In the genomic region with DNA sequence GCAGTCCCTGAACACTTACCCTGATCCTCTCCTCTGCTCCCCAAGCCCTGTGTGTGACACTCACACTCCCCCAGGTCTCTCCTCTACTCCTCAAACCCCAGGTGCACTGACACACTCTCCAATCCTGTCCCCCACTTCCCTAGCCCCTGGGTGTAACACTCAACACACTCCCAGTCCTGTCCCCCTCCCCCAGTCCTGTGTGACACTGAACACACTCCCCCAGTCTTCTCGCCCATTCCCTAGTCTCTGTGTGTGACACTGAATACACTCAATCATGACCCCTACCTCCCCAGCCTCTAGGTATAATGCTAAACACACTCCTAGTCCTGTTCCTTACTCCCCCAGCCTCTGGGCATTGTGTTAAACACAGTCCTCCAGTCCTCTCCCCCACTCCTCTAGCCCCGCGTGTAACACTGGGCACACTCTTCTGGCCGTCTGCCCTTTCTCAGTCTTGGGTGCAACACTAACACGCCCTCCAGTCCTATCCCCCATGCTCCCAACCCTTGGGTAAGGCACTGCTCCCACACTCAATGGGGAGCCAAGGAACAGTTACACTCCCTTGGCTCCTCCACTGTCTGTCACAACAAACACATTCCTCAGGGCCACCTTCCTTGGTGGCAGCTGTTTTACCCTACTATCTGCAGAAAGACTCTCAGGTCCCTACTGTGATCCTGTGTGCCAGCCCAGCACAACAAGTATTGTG, we compare ENCODE assay signal across 14 cellular contexts.
A peak's percentile ranks its signal among the peaks of the same experiment; 100 is the strongest.
DNase-seq lines count a peak whose midpoint lies in the region; ATAC-seq, FAIRE-seq and TF ChIP-seq lines count a peak whose summit lies in the region.
"Had no signal": no experiment of that assay in that cellular context is flagged by ENCODE, and none has a peak within 500 bp of the region (broad histone marks: within the 10 kb centered on the region; RNA-seq: fewer than 3 reads in every experiment).

No MANE protein-coding gene starts in this region.

- no peaks in the 10 kb centered on the region; the same call in 1 of the 2 replicates for H3K4me1 ChIP-seq in GM12878 (ENCODE audit: control insufficient read depth, insufficient read depth, low read length)
- H3K4me1 ChIP-seq in mesenchymal stem cell (ENCODE audit: control insufficient read depth, insufficient read depth, low read depth, low read length), result peaks cover 35% of the 10 kb centered on the region
- H3K4me1 ChIP-seq in smooth muscle cell (ENCODE audit: low read depth), result peaks cover 37% of the 10 kb centered on the region

- no TSS peak for BruUV-seq in Calu3 (replicated peaks; lab: Mats Ljungman, UMichigan)
- no TSS peak for BruUV-seq in GM12878 (replicated peaks; lab: Mats Ljungman, UMichigan)

- no peak overlapping the region for H4K8ac ChIP-seq in mesenchymal stem cell (ENCODE audit: low read length)

- H2BK120ac ChIP-seq in mesenchymal stem cell (ENCODE audit: low read depth, low read length), result no peak overlapping the region

- POLR2A ChIA-PET in GM12878 (lab: Charles Lee), result no interaction called here

- DNase-seq in Calu3 (no peak), GM12878 (ENCODE audit: low read depth, low spot score) (no peak), mesenchymal stem cell (no peak), smooth muscle cell (lab: John Stamatoyannopoulos, UW; ENCODE audit: unreplicated experiment) (no peak), NCI-H2227 treated with DMSO at 0.1 percent for 48 hours (lab: John Stamatoyannopoulos, UW) (no peak), pons (ENCODE audit: low spot score) (no peak)
- DNase-seq: BE2C; MM.1S; naive B cell; stimulated activated CD4-positive, alpha-beta T cell treated with anti-CD3 and anti-CD28 coated beads, Interleukin-15, amount 100 ng/mL, for 24 hours had no signal

- H2AFZ ChIP-seq in GM12878 (ENCODE audit: control insufficient read depth, low read depth, low read length) (no peak overlapping the region), mesenchymal stem cell (ENCODE audit: low read depth, low read length) (no peak overlapping the region), smooth muscle cell (ENCODE audit: low read depth) (no peak overlapping the region)
- H2AFZ ChIP-seq: GM23338 had no signal

- no peak overlapping the region for H3K4me3 Mint-ChIP-seq in Calu3 (ENCODE audit: low read depth, unreplicated experiment)
- H3K4me3 Mint-ChIP-seq: GM23338, naive B cell had no signal

- H3K27ac Mint-ChIP-seq in Calu3 (ENCODE audit: unreplicated experiment), result peak overlapping the region; percentile 19

- intact Hi-C loops in Calu3 (cut with micrococcal nuclease; ENCODE audit: unreplicated experiment) (no loop called here), GM12878 (cut with micrococcal nuclease; ENCODE audit: unreplicated experiment) (no loop called here)

- CTCF ChIA-PET in Calu3 (lab: Charles Lee), result no interaction called here
- CTCF ChIA-PET in GM12878 (lab: Yijun Ruan, JAX), result no interaction called here

- no peaks in the 10 kb centered on the region for H3K79me1 ChIP-seq in mesenchymal stem cell (replicated peaks; ENCODE audit: low read length, poor library complexity, severe bottlenecking)

- H3K9me3 ChIP-seq in GM12878 (replicated peaks; ENCODE audit: control insufficient read depth, insufficient read depth, low read length) (no peaks in the 10 kb centered on the region), mesenchymal stem cell (ENCODE audit: control insufficient read depth, low read length) (no peaks in the 10 kb centered on the region), smooth muscle cell (replicated peaks; ENCODE audit: low read depth) (no peaks in the 10 kb centered on the region)
- H3K9me3 ChIP-seq: BE2C had no signal

- peak overlapping the region in 1 of 2 experiments; percentile 78 for H3K14ac ChIP-seq in mesenchymal stem cell (ENCODE audit: low read length in 2 of 2)

- peak; percentile 14 for ATAC-seq in GM12878
- ATAC-seq in GM19324 (IDR thresholded peaks at IDR 0.05; ENCODE audit: low FRiP score, unreplicated experiment), result no peak
- no peak for ATAC-seq in HG03521 (IDR thresholded peaks at IDR 0.05; ENCODE audit: unreplicated experiment)
- ATAC-seq: GM23338 had no signal

- peaks cover 15% of the 10 kb centered on the region for H3F3A ChIP-seq in smooth muscle cell (ENCODE audit: low read depth)

- in situ Hi-C loops in GM12878 (cut with MboI), result no loop called here

- SMC1A ChIA-PET in GM12878 (lab: Charles Lee; ENCODE audit: uncharacterized antibody, unreplicated experiment), result interaction anchor here (1.2 kb wide), 1 partner anchor 18 kb away, joined by 3 read pairs; no protein-coding TSS in a partner anchor

- H3K23ac ChIP-seq in mesenchymal stem cell (ENCODE audit: low read length in 2 of 2), result peak overlapping the region in 1 of 2 experiments; percentile 3

- no peak for TF ChIP-seq POLR2A in GM12878 (IDR thresholded peaks at IDR 0.05; ENCODE audit: low read depth, low read length)

- H2BK12ac ChIP-seq in mesenchymal stem cell (ENCODE audit: low read length in 2 of 2), result peak overlapping the region; percentile 73 to 93

- TF ChIP-seq CTCF in Calu3 (IDR thresholded peaks at IDR 0.05; ENCODE audit: unreplicated experiment) (no peak), GM12878 (IDR thresholded peaks at IDR 0.05 in 2 of 3, conservative IDR thresholded peaks at IDR 0.05 in 1 of 3; ENCODE audit: control insufficient read depth in 2 of 3, extremely low read depth in 1 of 3, insufficient read depth in 1 of 3, low read depth in 3 of 3, low read length in 3 of 3) (no peak), smooth muscle cell (IDR thresholded peaks at IDR 0.05; ENCODE audit: borderline replicate concordance, insufficient read depth, poor library complexity, severe bottlenecking) (no peak)

- H3K27ac ChIP-seq in GM12878 (ENCODE audit: control insufficient read depth, insufficient read depth), result no peak overlapping the region
- H3K27ac ChIP-seq in mesenchymal stem cell (ENCODE audit: low read length, poor library complexity, severe bottlenecking), result peak overlapping the region; percentile 82
- peak overlapping the region; percentile 90 for H3K27ac ChIP-seq in smooth muscle cell (ENCODE audit: low read depth)

- no peaks in the 10 kb centered on the region for H3K9me3 Mint-ChIP-seq in Calu3 (ENCODE audit: low read depth, unreplicated experiment)
- H3K9me3 Mint-ChIP-seq: GM23338, naive B cell had no signal

- no peaks in the 10 kb centered on the region for H4K20me1 ChIP-seq in GM12878 (ENCODE audit: control insufficient read depth, insufficient read depth)
- no peaks in the 10 kb centered on the region for H4K20me1 ChIP-seq in smooth muscle cell (ENCODE audit: low read depth)

- peak overlapping the region; percentile 85 for H2AK5ac ChIP-seq in mesenchymal stem cell (ENCODE audit: low read length, severe bottlenecking)

- H3K27me3 ChIP-seq in GM12878 (replicated peaks in 1 of 2; ENCODE audit: control insufficient read depth in 2 of 2, insufficient read depth in 2 of 2, low read length in 1 of 2) (no peaks in the 10 kb centered on the region; a peak in 2 of 4 replicates), mesenchymal stem cell (ENCODE audit: control insufficient read depth in 1 of 2, insufficient read depth in 1 of 2, low read length in 2 of 2) (peaks cover 0 to 17% of the 10 kb centered on the region in 2 experiments), smooth muscle cell (ENCODE audit: low read depth) (no peaks in the 10 kb centered on the region)
- H3K27me3 ChIP-seq: BE2C had no signal

- H3K36me3 Mint-ChIP-seq in Calu3 (ENCODE audit: insufficient read depth, unreplicated experiment), result no peaks in the 10 kb centered on the region
- H3K36me3 Mint-ChIP-seq: naive B cell had no signal

- H3K4ac ChIP-seq in mesenchymal stem cell (ENCODE audit: low read depth in 1 of 2, low read length in 2 of 2), result peak overlapping the region; percentile 19 to 68

- peak overlapping the region; percentile 2 to 75 for H3K18ac ChIP-seq in mesenchymal stem cell (ENCODE audit: low read depth in 1 of 2, low read length in 2 of 2)

- TF ChIP-seq RAD21 in GM12878 (IDR thresholded peaks at IDR 0.05; ENCODE audit: insufficient read depth, low read depth, low read length), result no peak

- H3K4me1 Mint-ChIP-seq in Calu3 (ENCODE audit: low read depth, unreplicated experiment), result peaks cover 52% of the 10 kb centered on the region

- no peak overlapping the region for H3K4me3 ChIP-seq in GM12878
- H3K4me3 ChIP-seq in mesenchymal stem cell (ENCODE audit: insufficient read depth in 1 of 2, low read depth in 1 of 2, low read length in 2 of 2), result no peak overlapping the region
- no peak overlapping the region for H3K4me3 ChIP-seq in smooth muscle cell
- H3K4me3 ChIP-seq: GM23338 had no signal

- WGBS in GM12878 (ENCODE audit: insufficient coverage, insufficient replicate concordance, low lambda C conversion rate, missing lambda C conversion rate), result 50% methylated on average over 5 of the region's 5 CpGs
- 96% methylated on average over 5 of the region's 5 CpGs for WGBS in mesenchymal stem cell
- 93% methylated on average over 5 of the region's 5 CpGs for WGBS in smooth muscle cell (ENCODE audit: low lambda C conversion rate)

- FAIRE-seq in GM12878 (lab: Jason Lieb, UNC), result no peak
- FAIRE-seq: GM19239 had no signal

- H3K27me3 Mint-ChIP-seq in Calu3 (ENCODE audit: unreplicated experiment), result peaks cover 7% of the 10 kb centered on the region

- H3K9ac ChIP-seq in GM12878 (ENCODE audit: control insufficient read depth, insufficient read depth, low read length) (no peak overlapping the region), mesenchymal stem cell (ENCODE audit: low read length) (peak overlapping the region; percentile 73), smooth muscle cell (ENCODE audit: low read depth) (peak overlapping the region; percentile 76)

- H4K91ac ChIP-seq in mesenchymal stem cell (ENCODE audit: low read length), result peak overlapping the region; percentile 81

- H3K36me3 ChIP-seq in GM12878 (ENCODE audit: control insufficient read depth in 2 of 2, insufficient read depth in 2 of 2, low read length in 1 of 2) (no peaks in the 10 kb centered on the region), mesenchymal stem cell (ENCODE audit: control insufficient read depth in 1 of 2, insufficient read depth in 2 of 2, low read depth in 1 of 2, low read length in 2 of 2) (no peaks in the 10 kb centered on the region), smooth muscle cell (ENCODE audit: low read depth) (no peaks in the 10 kb centered on the region)
- H3K36me3 ChIP-seq: BE2C had no signal

- TF ChIP-seq EP300 in GM12878 (IDR thresholded peaks at IDR 0.05; ENCODE audit: borderline replicate concordance in 1 of 2, control insufficient read depth in 1 of 2, low read depth in 2 of 2, low read length in 2 of 2), result no peak

- RAD21 ChIA-PET in GM12878 (lab: Charles Lee; ENCODE audit: unreplicated experiment), result no interaction called here

- no peak overlapping the region for H2BK15ac ChIP-seq in mesenchymal stem cell (ENCODE audit: low read depth, poor library complexity, severe bottlenecking)

- no peak overlapping the region for H3K4me2 ChIP-seq in GM12878 (ENCODE audit: control insufficient read depth, insufficient read depth)
- no peak overlapping the region for H3K4me2 ChIP-seq in mesenchymal stem cell (ENCODE audit: low read length, poor library complexity, severe bottlenecking)
- peak overlapping the region; percentile 71 for H3K4me2 ChIP-seq in smooth muscle cell

- H2BK5ac ChIP-seq in mesenchymal stem cell (ENCODE audit: low read depth, low read length, poor library complexity, severe bottlenecking), result no peak overlapping the region

- H3K79me2 ChIP-seq in GM12878 (ENCODE audit: control insufficient read depth, insufficient read depth, low read length) (no peaks in the 10 kb centered on the region), smooth muscle cell (ENCODE audit: low read depth) (no peaks in the 10 kb centered on the region)
